8 cellular contexts compared by ENCODE assay signal in genomic region chr1:151494741-151495281, GRCh38. TPM values are rescaled to one million over a fixed set of nuclear protein-coding genes. Genes with fewer than 3 reads are reported as not detected.
A peak's percentile ranks its signal among the peaks of the same experiment; 100 is the strongest.
DNase-seq lines count a peak whose midpoint lies in the region; ATAC-seq, FAIRE-seq and TF ChIP-seq lines count a peak whose summit lies in the region.

No MANE protein-coding gene starts in this region.

- H3K4me1 Mint-ChIP-seq in activated naive CD4-positive, alpha-beta T cell treated with anti-CD3 and anti-CD28 coated beads for 36 hours (ENCODE audit: low read depth) = peaks cover 7% of the 10 kb centered on the region

- peak; percentile 92 for FAIRE-seq in RCC 7860 (lab: Jason Lieb, UNC)

- DNase-seq in activated naive CD4-positive, alpha-beta T cell treated with anti-CD3 and anti-CD28 coated beads for 36 hours = peak; percentile 7
- DNase-seq in activated naive CD4-positive, alpha-beta T cell treated with anti-CD3 and anti-CD28 coated beads, Interleukin-2, amount 50 U/mL, for 16 hours = no peak
- DNase-seq in RCC 7860 (ENCODE audit: low spot score) = peak; percentile 88
- peak; percentile 71 for DNase-seq in globus pallidus (ENCODE audit: low spot score)
- no peak for DNase-seq in upper lobe of right lung
- no peak for DNase-seq in NCI-H774 (lab: John Stamatoyannopoulos, UW)
- no peak for DNase-seq in OCI-LY7 (ENCODE audit: low spot score)
- no peak for DNase-seq in middle frontal gyrus (ENCODE audit: extremely low spot score, low spot score)

- CTCF ChIA-PET in activated naive CD4-positive, alpha-beta T cell treated with anti-CD3 and anti-CD28 coated beads for 36 hours (lab: Charles Lee) = interaction anchor here (0.6 to 1.3 kb wide), 5 partner anchors 43 to 902 kb away, joined by 3 to 7 read pairs (median 3); no protein-coding TSS in a partner anchor
- CTCF ChIA-PET in OCI-LY7 (lab: Charles Lee; ENCODE audit: unreplicated experiment) = no interaction called here

- H3K27me3 ChIP-seq in upper lobe of right lung = no peaks in the 10 kb centered on the region

- intact Hi-C loops in activated naive CD4-positive, alpha-beta T cell treated with anti-CD3 and anti-CD28 coated beads for 36 hours (cut with micrococcal nuclease) = loop anchor here (1.0 kb wide), 1 partner anchor 20 kb away; no protein-coding TSS in a partner anchor
- intact Hi-C loops in upper lobe of right lung (cut with DNase I) = no loop called here
- intact Hi-C loops in OCI-LY7 (cut with micrococcal nuclease; ENCODE audit: unreplicated experiment) = no loop called here

- no peaks in the 10 kb centered on the region for H3K9me2 ChIP-seq in OCI-LY7 (ENCODE audit: insufficient read depth, low read length)

- no peaks in the 10 kb centered on the region for H3K79me2 ChIP-seq in OCI-LY7 (ENCODE audit: insufficient read depth, low read depth, low read length)

- H3K27ac ChIP-seq in upper lobe of right lung (no peak overlapping the region), OCI-LY7 (ENCODE audit: low read depth, low read length, poor library complexity, severe bottlenecking) (no peak overlapping the region)

- H3K36me3 ChIP-seq in upper lobe of right lung (no peaks in the 10 kb centered on the region), OCI-LY7 (ENCODE audit: insufficient read depth, low read length) (no peaks in the 10 kb centered on the region)

- H3K9me3 Mint-ChIP-seq in activated naive CD4-positive, alpha-beta T cell treated with anti-CD3 and anti-CD28 coated beads for 36 hours = no peaks in the 10 kb centered on the region

- POLR2A ChIA-PET in OCI-LY7 (lab: Charles Lee) = interaction anchor here (0.5 to 1.1 kb wide), 5 partner anchors 10 to 352 kb away, joined by 3 to 7 read pairs (median 4); no protein-coding TSS in a partner anchor

- H3K27me3 Mint-ChIP-seq in activated naive CD4-positive, alpha-beta T cell treated with anti-CD3 and anti-CD28 coated beads for 36 hours (ENCODE audit: low read depth) = no peaks in the 10 kb centered on the region

- H3K27ac Mint-ChIP-seq in activated naive CD4-positive, alpha-beta T cell treated with anti-CD3 and anti-CD28 coated beads for 36 hours = no peak overlapping the region

- BruUV-seq in OCI-LY7 (replicated peaks; lab: Mats Ljungman, UMichigan) = no TSS peak

- H3K4me1 ChIP-seq in upper lobe of right lung (peaks cover 6% of the 10 kb centered on the region), OCI-LY7 (ENCODE audit: insufficient read depth, low read length, poor library complexity, severe bottlenecking) (no peaks in the 10 kb centered on the region)

- H3K36me3 Mint-ChIP-seq in activated naive CD4-positive, alpha-beta T cell treated with anti-CD3 and anti-CD28 coated beads for 36 hours (ENCODE audit: low read depth) = no peaks in the 10 kb centered on the region

- H3K4me3 Mint-ChIP-seq in activated naive CD4-positive, alpha-beta T cell treated with anti-CD3 and anti-CD28 coated beads for 36 hours = no peak overlapping the region

- no peak overlapping the region for H2AFZ ChIP-seq in OCI-LY7 (ENCODE audit: low read length)

- TF ChIP-seq CTCF in upper lobe of right lung (IDR thresholded peaks at IDR 0.05) (no peak), OCI-LY7 (conservative IDR thresholded peaks at IDR 0.05; ENCODE audit: low read length) (no peak)

- no peaks in the 10 kb centered on the region for H4K20me1 ChIP-seq in OCI-LY7 (ENCODE audit: insufficient read depth, low read length)

- no peaks in the 10 kb centered on the region for H3K9me3 ChIP-seq in upper lobe of right lung
- H3K9me3 ChIP-seq in OCI-LY7 (ENCODE audit: low read length) = no peaks in the 10 kb centered on the region

- H3K4me3 ChIP-seq in upper lobe of right lung = no peak overlapping the region
- no peak overlapping the region for H3K4me3 ChIP-seq in OCI-LY7 (ENCODE audit: low read depth, low read length, poor library complexity, severe bottlenecking)

- no peak overlapping the region for H3K4me2 ChIP-seq in OCI-LY7 (ENCODE audit: low read length)

- peak; percentile 72 for ATAC-seq in upper lobe of right lung

RNA-seq across cellular contexts. Expression of gene CGN, which starts 16.4 kb away (rescaled TPM):
- total RNA-seq in activated naive CD4-positive, alpha-beta T cell treated with anti-CD3 and anti-CD28 coated beads for 36 hours = 1 to 10 TPM in 1 of 2 experiments, under 1 TPM in 1; 0.62 to 1.5 TPM
- total RNA-seq in upper lobe of right lung (62.5 TPM), OCI-LY7 (2022) (5.5 TPM in 2 replicates)
- 1.7 and 2.5 TPM in 2 replicates for total RNA-seq in OCI-LY7 (2014; rRNA removed; shearing (Covaris generic))

RNA-seq across cellular contexts. Expression of gene POGZ, which starts 35.5 kb away (rescaled TPM):
- total RNA-seq in activated naive CD4-positive, alpha-beta T cell treated with anti-CD3 and anti-CD28 coated beads for 36 hours = 10 to 100 TPM; 69.7 to 73.7 TPM
- total RNA-seq in upper lobe of right lung (96.3 TPM), OCI-LY7 (2022) (118 and 130 TPM in 2 replicates)
- 47.7 and 72.0 TPM in 2 replicates for total RNA-seq in OCI-LY7 (2014; rRNA removed; shearing (Covaris generic))

RNA-seq across cellular contexts. Expression of gene TUFT1, which starts 45.3 kb away (rescaled TPM):
- total RNA-seq in activated naive CD4-positive, alpha-beta T cell treated with anti-CD3 and anti-CD28 coated beads for 36 hours = 1 to 10 TPM; 2.3 to 2.8 TPM
- total RNA-seq in upper lobe of right lung (13.3 TPM), OCI-LY7 (2022) (0.13 TPM in 1 of 2 replicates, not detected in the other)
- 0.06 TPM in 1 of 2 replicates, not detected in the other for total RNA-seq in OCI-LY7 (2014; rRNA removed; shearing (Covaris generic))

Comparison
In these comparisons a context has a peak if more than half of its experiments do, and no peak if none do; other contexts are left out.
1. DNase-seq: peak in activated naive CD4-positive, alpha-beta T cell treated with anti-CD3 and anti-CD28 coated beads for 36 hours (single experiment), RCC 7860 (single experiment) and globus pallidus (single experiment); none in activated naive CD4-positive, alpha-beta T cell treated with anti-CD3 and anti-CD28 coated beads, Interleukin-2, amount 50 U/mL, for 16 hours (single experiment), upper lobe of right lung (single experiment), NCI-H774 (single experiment), OCI-LY7 (single experiment) and middle frontal gyrus (single experiment).